In the genomic region with DNA sequence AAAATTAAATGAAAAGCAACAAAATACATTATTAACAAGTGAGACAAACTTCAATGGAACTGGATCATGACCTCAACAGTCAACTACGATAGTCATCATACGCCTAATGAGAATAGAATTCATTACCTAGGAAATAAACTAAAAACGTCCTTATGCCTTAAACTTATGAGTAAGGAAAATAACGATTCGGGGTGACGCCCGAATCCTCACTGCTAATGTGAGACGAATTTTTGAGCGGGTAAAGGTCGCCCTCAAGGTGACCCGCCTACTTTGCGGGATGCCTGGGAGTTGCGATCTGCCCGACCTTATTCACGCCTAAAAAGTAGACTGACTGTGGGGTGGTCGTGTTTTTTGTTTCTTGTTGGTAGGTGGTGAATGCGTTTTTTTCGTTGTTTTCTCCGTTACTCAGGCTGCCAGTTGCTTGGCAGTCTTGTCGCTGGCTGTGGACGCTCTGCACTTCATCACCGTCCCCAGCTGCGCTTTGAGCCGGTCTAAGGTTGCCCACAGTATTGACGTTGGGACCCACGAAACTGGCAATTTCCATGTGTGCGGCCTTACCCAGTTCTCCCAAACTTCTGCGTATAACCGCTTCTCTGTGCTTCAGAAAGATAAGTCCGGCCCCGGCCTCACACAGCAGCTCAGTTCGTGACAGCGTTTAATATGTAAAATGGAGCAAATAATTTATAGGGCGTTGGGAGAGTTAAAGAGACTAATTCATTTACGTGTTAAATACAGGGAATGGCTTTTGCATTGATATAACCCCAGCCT, we compare ENCODE assay signal across 8 cellular contexts. TPM values are rescaled to one million over a fixed set of nuclear protein-coding genes. Genes with fewer than 3 reads are reported as not detected.
A peak's percentile ranks its signal among the peaks of the same experiment; 100 is the strongest.
DNase-seq lines count a peak whose midpoint lies in the region; ATAC-seq, FAIRE-seq and TF ChIP-seq lines count a peak whose summit lies in the region.

No MANE protein-coding gene starts in this region.

- H3K27me3 ChIP-seq in astrocyte (ENCODE audit: insufficient read depth, low read length), result no peaks in the 10 kb centered on the region
- H3K27me3 ChIP-seq in hepatocyte, result no peaks in the 10 kb centered on the region

- H3K4me1 Mint-ChIP-seq in T-helper 17 cell, result peaks cover 37% of the 10 kb centered on the region
- peaks cover 22% of the 10 kb centered on the region for H3K4me1 Mint-ChIP-seq in astrocyte (ENCODE audit: low read depth, unreplicated experiment)

- H3K27ac Mint-ChIP-seq in T-helper 17 cell, result peak overlapping the region; percentile 100
- peak overlapping the region; percentile 99 for H3K27ac Mint-ChIP-seq in astrocyte (ENCODE audit: unreplicated experiment)

- H3K4me3 Mint-ChIP-seq in T-helper 17 cell (peak overlapping the region; percentile 96), astrocyte (ENCODE audit: unreplicated experiment) (peak overlapping the region; percentile 90)

- H3K27ac ChIP-seq in astrocyte (ENCODE audit: low read depth, low read length) (peak overlapping the region; percentile 99), hepatocyte (peak overlapping the region; percentile 90)

- H3K4me3 ChIP-seq in astrocyte (ENCODE audit: insufficient read depth, low read depth, low read length), result peak overlapping the region; percentile 98
- no peak overlapping the region for H3K4me3 ChIP-seq in hepatocyte

- peaks cover 42% of the 10 kb centered on the region for H4K20me1 ChIP-seq in astrocyte (ENCODE audit: insufficient read depth, low read length)
- H4K20me1 ChIP-seq in hepatocyte (ENCODE audit: insufficient read depth, poor library complexity, severe bottlenecking), result peaks cover 33% of the 10 kb centered on the region

- peak overlapping the region; percentile 96 for H3K9ac ChIP-seq in astrocyte (ENCODE audit: low read length)

- H3K9me3 Mint-ChIP-seq in astrocyte (ENCODE audit: unreplicated experiment), result no peaks in the 10 kb centered on the region

- TF ChIP-seq CTCF in astrocyte (IDR thresholded peaks at IDR 0.05; ENCODE audit: insufficient read depth, low read depth, low read length) (no peak), hepatocyte (IDR thresholded peaks at IDR 0.05; ENCODE audit: poor library complexity) (no peak)

- H3K36me3 ChIP-seq in astrocyte (ENCODE audit: insufficient read depth, low read length) (peaks cover 4% of the 10 kb centered on the region), hepatocyte (replicated peaks; ENCODE audit: insufficient read depth, low read depth) (no peaks in the 10 kb centered on the region)

- H3K79me2 ChIP-seq in astrocyte (ENCODE audit: insufficient read depth, low read length) (peaks cover 40% of the 10 kb centered on the region), hepatocyte (peaks cover 38% of the 10 kb centered on the region)

- H3K9me3 ChIP-seq in T-helper 17 cell (ENCODE audit: control insufficient read depth, low read length, poor library complexity, severe bottlenecking), result no peaks in the 10 kb centered on the region
- H3K9me3 ChIP-seq in astrocyte (ENCODE audit: insufficient read depth, low read depth, low read length), result no peaks in the 10 kb centered on the region
- H3K9me3 ChIP-seq in hepatocyte (ENCODE audit: low read depth), result no peaks in the 10 kb centered on the region

- peak; percentile 38 for ATAC-seq in GM18499 (IDR thresholded peaks at IDR 0.05; ENCODE audit: insufficient read depth, unreplicated experiment)
- peak; percentile 52 for ATAC-seq in HG02870 (IDR thresholded peaks at IDR 0.05; ENCODE audit: unreplicated experiment)
- ATAC-seq in T-helper 17 cell, result peak; percentile 71

- H3K36me3 Mint-ChIP-seq in T-helper 17 cell (ENCODE audit: low read depth) (peaks cover 2% of the 10 kb centered on the region), astrocyte (ENCODE audit: low read depth, unreplicated experiment) (peaks cover 8% of the 10 kb centered on the region)

- H2AFZ ChIP-seq in astrocyte (ENCODE audit: low read depth, low read length), result peak overlapping the region; percentile 86
- H2AFZ ChIP-seq in hepatocyte, result no peak overlapping the region

- H3K27me3 Mint-ChIP-seq in T-helper 17 cell (no peaks in the 10 kb centered on the region), astrocyte (ENCODE audit: low read depth, unreplicated experiment) (no peaks in the 10 kb centered on the region)

- DNase-seq in NCI-H146 treated with DMSO at 0.1 percent for 48 hours (lab: John Stamatoyannopoulos, UW; ENCODE audit: unreplicated experiment) (peak; percentile 99), T-helper 17 cell (peak; percentile 53 to 72 (median 71)), astrocyte (ENCODE audit: low read depth) (peak; percentile 99), hepatocyte (ENCODE audit: low spot score) (peak; percentile 95), retina (peak; percentile 96), superior temporal gyrus (ENCODE audit: extremely low spot score) (no peak)

- H3K4me2 ChIP-seq in astrocyte (ENCODE audit: low read length) (peak overlapping the region; percentile 99), hepatocyte (peak overlapping the region; percentile 69)

- FAIRE-seq in astrocyte (lab: Jason Lieb, UNC), result peak; percentile 97

- 3% methylated on average over 35 of the region's 35 CpGs for WGBS in hepatocyte (ENCODE audit: low lambda C conversion rate, missing lambda C conversion rate)

- H3K4me1 ChIP-seq in astrocyte (ENCODE audit: insufficient read depth, low read length), result peaks cover 26% of the 10 kb centered on the region
- peaks cover 24% of the 10 kb centered on the region for H3K4me1 ChIP-seq in hepatocyte (ENCODE audit: insufficient read depth)

- no peaks in the 10 kb centered on the region for H3K9me2 ChIP-seq in hepatocyte (replicated peaks; ENCODE audit: insufficient read depth)

RNA-seq across cellular contexts. Expression of gene POLDIP3, which starts 0.6 kb away (rescaled TPM):
- total RNA-seq in T-helper 17 cell, result 10 to 100 TPM; 70.3 to 71.2 TPM
- 57.1 and 60.3 TPM in 2 replicates for total RNA-seq in astrocyte
- total RNA-seq in hepatocyte, result 31.4 and 39.2 TPM in 2 replicates
- 39.4 and 40.3 TPM in 2 replicates for polyA plus RNA-seq in hepatocyte

RNA-seq across cellular contexts. Expression of gene ATP5MGL, which starts 25.1 kb away (rescaled TPM):
- 1 to 10 TPM; 3.9 to 4.5 TPM for total RNA-seq in T-helper 17 cell
- 0.48 and 0.50 TPM in 2 replicates for total RNA-seq in astrocyte
- total RNA-seq in hepatocyte, result 0.33 TPM in 1 of 2 replicates, not detected in the other
- polyA plus RNA-seq in hepatocyte, result 0.60 TPM in 1 of 2 replicates, not detected in the other

RNA-seq across cellular contexts. Expression of gene CYB5R3, which starts 33.9 kb away (rescaled TPM):
- total RNA-seq in T-helper 17 cell, result 10 to 100 TPM; 44.8 to 80.7 TPM
- 181 and 198 TPM in 2 replicates for total RNA-seq in astrocyte
- 119 and 136 TPM in 2 replicates for total RNA-seq in hepatocyte
- polyA plus RNA-seq in hepatocyte, result 407 and 438 TPM in 2 replicates
